In the genomic region with DNA sequence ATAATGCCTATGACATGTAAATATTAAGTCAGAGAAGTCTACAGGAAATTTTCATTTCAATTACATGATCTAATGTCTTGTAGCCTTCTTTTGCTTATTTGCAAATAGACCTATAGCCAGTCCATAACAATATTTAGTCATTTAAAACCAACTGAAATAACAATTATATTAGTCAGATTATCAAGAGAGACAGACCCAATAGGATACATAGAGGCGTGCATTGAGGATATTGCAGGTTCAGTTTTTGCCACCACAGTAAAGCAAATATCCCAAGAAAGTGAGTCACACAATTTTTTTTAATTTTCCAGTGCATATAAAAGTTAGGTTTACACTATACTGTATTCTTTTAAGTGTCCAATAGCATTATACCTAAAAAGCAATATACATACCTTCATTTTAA, we compare ENCODE assay signal across 28 cellular contexts.
"Had no signal": no experiment of that assay in that cellular context is flagged by ENCODE, and none has a peak within 500 bp of the region (broad histone marks: within the 10 kb centered on the region; RNA-seq: fewer than 3 reads in every experiment).

No MANE protein-coding gene starts in this region.

- DNase-seq: natural killer cell; occipital lobe; ovary; posterior cingulate gyrus; psoas muscle; right cardiac atrium; right lobe of liver; sigmoid colon; small intestine; stimulated activated CD4-positive, alpha-beta T cell treated with anti-CD3 and anti-CD28 coated beads, Interleukin-15, amount 100 ng/mL, for 24 hours; stimulated activated CD4-positive, alpha-beta T cell treated with anti-CD3 and anti-CD28 coated beads, Interleukin-2, amount 100 ng/mL, for 24 hours; stimulated activated CD4-positive, alpha-beta T cell treated with anti-CD3 and anti-CD28 coated beads, Interleukin-2, amount 100 ng/mL, for 48 hours; stimulated activated CD4-positive, alpha-beta T cell treated with anti-CD3 and anti-CD28 coated beads, Interleukin-4, amount 100 ng/mL, for 24 hours; stimulated activated naive B cell treated with anti-CD40 and anti-IgM and Interleukin-4, amounts not matched to agents 10 μg/mL and 1 μg/mL and 100 μg/mL, for 72 hours; stimulated activated naive CD4-positive, alpha-beta T cell treated with Interleukin-2 at 50 U/mL for 16 hours; stomach; thyroid gland; trophoblast cell; upper lobe of left lung had no signal

- H3K4me3 ChIP-seq: neural progenitor cell, ovary, psoas muscle, right lobe of liver, sigmoid colon, stomach, thoracic aorta, thyroid gland, tibial nerve, upper lobe of left lung, vagina had no signal

- H3K4me1 Mint-ChIP-seq: natural killer cell; nephron; stimulated activated effector memory CD8-positive, alpha-beta T cell treated with anti-CD3 and anti-CD28 coated beads, Interleukin-12 subunit alpha, Interleukin-12 subunit beta, amount 100 ng/mL, for 72 hours; stimulated activated naive B cell treated with anti-CD40 and anti-IgM and Interleukin-4, amounts not matched to agents 10 μg/mL and 1 μg/mL and 100 μg/mL, for 72 hours had no signal

- FAIRE-seq: urothelium cell line had no signal

- H3K9me3 Mint-ChIP-seq: nephron, neural progenitor cell had no signal

- H3K27me3 Mint-ChIP-seq: progenitor cell of endocrine pancreas; stimulated activated naive B cell treated with anti-CD40 and anti-IgM and Interleukin-4, amounts not matched to agents 10 μg/mL and 1 μg/mL and 100 μg/mL, for 72 hours; stimulated activated naive CD8-positive, alpha-beta T cell treated with anti-CD3 and anti-CD28 coated beads, Interleukin-15, Interleukin-2, amounts not matched to agents 100 ng/mL and 50 ng/mL, for 24 hours had no signal

- H3K36me3 ChIP-seq: neural progenitor cell, ovary, right lobe of liver, sigmoid colon, stomach, thoracic aorta, thyroid gland, tibial nerve, upper lobe of left lung, vagina had no signal

- H3K36me3 Mint-ChIP-seq: natural killer cell; neural progenitor cell; stimulated activated effector memory CD8-positive, alpha-beta T cell treated with anti-CD3 and anti-CD28 coated beads, Interleukin-12 subunit alpha, Interleukin-12 subunit beta, amount 100 ng/mL, for 72 hours; stimulated activated naive B cell treated with anti-CD40 and anti-IgM and Interleukin-4, amounts not matched to agents 10 μg/mL and 1 μg/mL and 100 μg/mL, for 72 hours had no signal

- ATAC-seq: natural killer cell; psoas muscle; right cardiac atrium; right lobe of liver; stimulated activated effector memory CD8-positive, alpha-beta T cell treated with anti-CD3 and anti-CD28 coated beads, Interleukin-12 subunit alpha, Interleukin-12 subunit beta, amount 100 ng/mL, for 72 hours; stimulated activated naive B cell treated with anti-CD40 and anti-IgM and Interleukin-4, amounts not matched to agents 10 μg/mL and 1 μg/mL and 100 μg/mL, for 72 hours had no signal

- H3K4me3 Mint-ChIP-seq: natural killer cell; nephron; neural progenitor cell; stimulated activated effector memory CD8-positive, alpha-beta T cell treated with anti-CD3 and anti-CD28 coated beads, Interleukin-12 subunit alpha, Interleukin-12 subunit beta, amount 100 ng/mL, for 72 hours; stimulated activated naive B cell treated with anti-CD40 and anti-IgM and Interleukin-4, amounts not matched to agents 10 μg/mL and 1 μg/mL and 100 μg/mL, for 72 hours; stimulated activated naive CD8-positive, alpha-beta T cell treated with anti-CD3 and anti-CD28 coated beads, Interleukin-15, Interleukin-2, amounts not matched to agents 100 ng/mL and 50 ng/mL, for 24 hours had no signal

- H3K27me3 ChIP-seq: neural progenitor cell, ovary, right lobe of liver, sigmoid colon, stomach, thyroid gland, tibial nerve, upper lobe of left lung, vagina had no signal

- H3K27ac Mint-ChIP-seq: natural killer cell; nephron; neural progenitor cell; progenitor cell of endocrine pancreas; stimulated activated effector memory CD8-positive, alpha-beta T cell treated with anti-CD3 and anti-CD28 coated beads, Interleukin-12 subunit alpha, Interleukin-12 subunit beta, amount 100 ng/mL, for 72 hours; stimulated activated naive B cell treated with anti-CD40 and anti-IgM and Interleukin-4, amounts not matched to agents 10 μg/mL and 1 μg/mL and 100 μg/mL, for 72 hours; stimulated activated naive CD8-positive, alpha-beta T cell treated with anti-CD3 and anti-CD28 coated beads, Interleukin-15, Interleukin-2, amounts not matched to agents 100 ng/mL and 50 ng/mL, for 24 hours had no signal
